In the genomic region with DNA sequence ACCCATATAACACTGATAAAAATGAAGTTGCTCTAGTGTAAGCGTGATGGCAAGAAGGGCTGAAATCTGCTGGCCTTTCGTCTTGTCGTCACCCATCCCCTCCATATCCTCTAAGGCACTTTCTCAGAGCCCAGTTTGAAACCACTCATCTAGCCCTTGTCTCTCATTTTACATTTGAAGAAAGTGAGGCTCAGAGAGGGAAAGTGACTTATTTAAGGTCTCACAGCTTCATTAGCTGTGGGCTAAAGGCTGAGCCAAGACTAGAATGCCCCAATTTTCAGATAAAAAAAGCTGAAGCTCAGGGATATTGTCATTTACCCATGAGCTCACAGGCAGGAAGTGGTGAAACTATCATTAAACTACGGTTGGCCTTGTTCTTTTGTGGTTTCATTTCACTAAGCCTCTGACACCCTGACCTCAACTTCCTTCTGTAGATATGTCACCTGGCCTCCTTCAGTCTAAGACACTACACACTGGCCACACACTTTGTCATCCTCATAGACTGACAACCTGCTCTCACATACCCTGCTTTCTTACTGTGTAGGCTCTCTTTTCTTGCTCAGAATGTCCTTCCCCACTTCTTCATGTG, we compare ENCODE assay signal across 9 cellular contexts.
A peak's percentile ranks its signal among the peaks of the same experiment; 100 is the strongest.
DNase-seq lines count a peak whose midpoint lies in the region; ATAC-seq, FAIRE-seq and TF ChIP-seq lines count a peak whose summit lies in the region.
"Had no signal": no experiment of that assay in that cellular context is flagged by ENCODE, and none has a peak within 500 bp of the region (broad histone marks: within the 10 kb centered on the region; RNA-seq: fewer than 3 reads in every experiment).

No MANE protein-coding gene starts in this region.

- DNase-seq in GM10248 (ENCODE audit: extremely low spot score): peak; percentile 53
- DNase-seq in KG1 (lab: John Stamatoyannopoulos, UW): peak; percentile 85
- peak; percentile 48 for DNase-seq in activated T-cell treated with anti-CD3 and anti-CD28 coated beads for 24 hours (ENCODE audit: low read depth)
- peak; percentile 76 for DNase-seq in small intestine
- DNase-seq in hepatic stellate cell (ENCODE audit: low spot score): no peak
- no peak for DNase-seq in A673 (ENCODE audit: low spot score)
- DNase-seq in prostate gland (ENCODE audit: low spot score): no peak

- no peaks in the 10 kb centered on the region for H3K36me3 ChIP-seq in small intestine (ENCODE audit: control insufficient read depth in 2 of 2, insufficient read depth in 2 of 2, low read length in 2 of 2)
- no peaks in the 10 kb centered on the region for H3K36me3 ChIP-seq in A673 (ENCODE audit: insufficient read depth, low read length, poor library complexity, severe bottlenecking)
- H3K36me3 ChIP-seq in prostate gland: no peaks in the 10 kb centered on the region

- TF ChIP-seq POLR2A in prostate gland (IDR thresholded peaks at IDR 0.05): no peak

- ATAC-seq in GM21529 (IDR thresholded peaks at IDR 0.05; ENCODE audit: unreplicated experiment): peak; percentile 96
- ATAC-seq: HCT116 had no signal

- no peak for FAIRE-seq in small intestine (lab: Jason Lieb, UNC)

- no TSS peak for BruUV-seq in A673 (replicated peaks; lab: Mats Ljungman, UMichigan)

- POLR2A ChIA-PET in GM10248 (lab: Yijun Ruan, JAX): no interaction called here
- POLR2A ChIA-PET in A673 (lab: Charles Lee; ENCODE audit: low non-redundant PET): no interaction called here

- peak overlapping the region in 1 of 2 donors; percentile 69 for H3K27ac ChIP-seq in small intestine (ENCODE audit: low read depth in 1 of 2, low read length in 1 of 2)
- no peak overlapping the region for H3K27ac ChIP-seq in A673 (ENCODE audit: low read depth, low read length, poor library complexity, severe bottlenecking)
- H3K27ac ChIP-seq in prostate gland: no peak overlapping the region

- H3K4me1 ChIP-seq in small intestine (ENCODE audit: control insufficient read depth in 2 of 2, insufficient read depth in 1 of 2, low read depth in 1 of 2, low read length in 1 of 2) (peaks cover 0 to 3% of the 10 kb centered on the region in 2 donors), A673 (ENCODE audit: insufficient read depth, low read length, poor library complexity, severe bottlenecking) (no peaks in the 10 kb centered on the region), prostate gland (replicated peaks) (no peaks in the 10 kb centered on the region)

- H3K9me3 ChIP-seq in small intestine (ENCODE audit: control insufficient read depth, low read depth) (no peaks in the 10 kb centered on the region), A673 (ENCODE audit: low read depth, low read length, poor library complexity, severe bottlenecking) (peaks cover 7% of the 10 kb centered on the region), prostate gland (no peaks in the 10 kb centered on the region)

- intact Hi-C loops in A673 (cut with micrococcal nuclease; ENCODE audit: unreplicated experiment): no loop called here
- intact Hi-C loops in prostate gland (cut with DNase I): no loop called here

- CTCF ChIA-PET in GM10248 (lab: Yijun Ruan, JAX) (no interaction called here), A673 (lab: Charles Lee) (no interaction called here)

- H3K27me3 ChIP-seq in small intestine (ENCODE audit: control insufficient read depth in 2 of 2, insufficient read depth in 2 of 2, low read length in 2 of 2) (no peaks in the 10 kb centered on the region), A673 (replicated peaks; ENCODE audit: insufficient read depth, low read depth, low read length, poor library complexity) (no peaks in the 10 kb centered on the region), prostate gland (replicated peaks; ENCODE audit: insufficient read depth) (no peaks in the 10 kb centered on the region)

- TF ChIP-seq CTCF in GM10248 (IDR thresholded peaks at IDR 0.05; ENCODE audit: control extremely low read depth, extremely low read depth, low read depth, missing control alignments) (no peak), A673 (conservative IDR thresholded peaks at IDR 0.05; ENCODE audit: low read depth, low read length) (no peak), prostate gland (IDR thresholded peaks at IDR 0.05) (no peak)

- H3K4me3 ChIP-seq in small intestine (ENCODE audit: low read depth in 1 of 2, low read length in 2 of 2): no peak overlapping the region
- no peak overlapping the region for H3K4me3 ChIP-seq in A673 (ENCODE audit: low read depth, low read length, poor library complexity, severe bottlenecking)
- H3K4me3 ChIP-seq in prostate gland: no peak overlapping the region

- 50 to 60% (median 57%) methylated on average over 4 of the region's 4 CpGs for WGBS in small intestine, 3 donors
- 81% methylated on average over 4 of the region's 4 CpGs for WGBS in prostate gland

Comparison
In these comparisons a context has a peak if more than half of its experiments do, and no peak if none do; other contexts are left out.
1. DNase-seq: peak in GM10248 (single experiment), KG1 (single experiment), activated T-cell treated with anti-CD3 and anti-CD28 coated beads for 24 hours (single experiment) and small intestine (single experiment); none in hepatic stellate cell (single experiment), A673 (single experiment) and prostate gland (single experiment).